ENCODE assay signal across 24 cellular contexts in the genomic region with DNA sequence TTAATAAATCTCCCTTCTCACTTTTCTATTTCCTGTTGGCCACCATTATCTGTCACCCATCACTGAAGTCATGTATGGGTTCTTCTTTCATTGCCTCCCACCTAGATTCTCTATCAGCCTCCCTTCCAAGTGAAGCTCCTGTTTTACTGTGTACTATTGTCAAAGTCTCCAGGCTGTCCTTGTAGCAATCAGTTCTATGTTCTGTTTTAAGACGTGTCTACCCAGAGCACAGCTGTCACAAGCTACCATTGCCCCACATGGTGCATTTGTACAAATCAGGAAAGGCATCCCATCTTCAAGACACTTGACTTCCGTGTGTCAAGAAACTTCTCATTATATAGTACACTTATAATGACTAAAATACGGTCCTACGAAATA. TPM values are rescaled to one million over a fixed set of nuclear protein-coding genes. Genes with fewer than 3 reads are reported as not detected.
DNase-seq lines count a peak whose midpoint lies in the region; ATAC-seq and TF ChIP-seq lines count a peak whose summit lies in the region.
"Had no signal": no experiment of that assay in that cellular context is flagged by ENCODE, and none has a peak within 500 bp of the region (broad histone marks: within the 10 kb centered on the region; RNA-seq: fewer than 3 reads in every experiment).

No MANE protein-coding gene starts in this region.

- TF ChIP-seq EP300 in ovary (IDR thresholded peaks at IDR 0.05) = no peak

- H3K27me3 ChIP-seq in heart left ventricle (no peaks in the 10 kb centered on the region), PC-9 (ENCODE audit: insufficient read depth, low read depth) (no peaks in the 10 kb centered on the region), left ventricle myocardium inferior (ENCODE audit: low read depth) (no peaks in the 10 kb centered on the region), ovary (no peaks in the 10 kb centered on the region), testis (no peaks in the 10 kb centered on the region)
- H3K27me3 ChIP-seq: BE2C, BLaER1 had no signal

- BruUV-seq in PC-9 (replicated peaks; lab: Mats Ljungman, UMichigan) = no TSS peak

- TF ChIP-seq CTCF in heart left ventricle (IDR thresholded peaks at IDR 0.05) (no peak), PC-9 (conservative IDR thresholded peaks at IDR 0.05) (no peak), left ventricle myocardium inferior (IDR thresholded peaks at IDR 0.05; ENCODE audit: borderline replicate concordance) (no peak), mesothelial cell of epicardium (IDR thresholded peaks at IDR 0.05; ENCODE audit: unreplicated experiment) (no peak), ovary (IDR thresholded peaks at IDR 0.05) (no peak), testis (IDR thresholded peaks at IDR 0.05) (no peak)

- no peaks in the 10 kb centered on the region for H3K79me2 ChIP-seq in PC-9 (ENCODE audit: low read depth)

- H3K27ac ChIP-seq in heart left ventricle = no peak overlapping the region
- no peak overlapping the region for H3K27ac ChIP-seq in PC-9
- peak overlapping the region; percentile 42 for H3K27ac ChIP-seq in left ventricle myocardium inferior (replicated peaks)
- no peak overlapping the region for H3K27ac ChIP-seq in ovary
- no peak overlapping the region for H3K27ac ChIP-seq in testis
- H3K27ac ChIP-seq: BLaER1 had no signal

- peak overlapping the region; percentile 67 for H3K27ac Mint-ChIP-seq in mesothelial cell of epicardium
- H3K27ac Mint-ChIP-seq: CD14-positive monocyte; CD8-positive, alpha-beta memory T cell had no signal

- H3K4me1 Mint-ChIP-seq in mesothelial cell of epicardium = peaks cover 37% of the 10 kb centered on the region
- H3K4me1 Mint-ChIP-seq: CD14-positive monocyte; CD4-positive, CD25-positive, alpha-beta regulatory T cell; CD8-positive, alpha-beta memory T cell had no signal

- H3K36me3 ChIP-seq in heart left ventricle = no peaks in the 10 kb centered on the region
- H3K36me3 ChIP-seq in PC-9 (ENCODE audit: low read depth) = no peaks in the 10 kb centered on the region
- no peaks in the 10 kb centered on the region for H3K36me3 ChIP-seq in left ventricle myocardium inferior
- no peaks in the 10 kb centered on the region for H3K36me3 ChIP-seq in ovary
- no peaks in the 10 kb centered on the region for H3K36me3 ChIP-seq in testis (ENCODE audit: low read depth, missing control alignments)
- H3K36me3 ChIP-seq: BE2C, BLaER1 had no signal

- H3F3A ChIP-seq in PC-9 (ENCODE audit: insufficient read depth, low read depth) = no peaks in the 10 kb centered on the region

- peak; percentile 58 for ATAC-seq in Right ventricle myocardium superior (ENCODE audit: poor library complexity)
- no peak for ATAC-seq in heart left ventricle

- H4K20me1 ChIP-seq in PC-9 (ENCODE audit: insufficient read depth) = no peaks in the 10 kb centered on the region
- H4K20me1 ChIP-seq: BLaER1 had no signal

- H2AFZ ChIP-seq in PC-9 = 0 out of 2 replicates have a peak overlapping the region, but pooled peaks have one; percentile 31

- no peaks in the 10 kb centered on the region for H3K9me3 Mint-ChIP-seq in mesothelial cell of epicardium
- H3K9me3 Mint-ChIP-seq: CD4-positive, alpha-beta memory T cell; CD8-positive, alpha-beta memory T cell had no signal

- no peak overlapping the region for H3K4me2 ChIP-seq in PC-9
- H3K4me2 ChIP-seq: BLaER1 had no signal

- H3K4me1 ChIP-seq in heart left ventricle (peaks cover 0 to 11% (median 0%) of the 10 kb centered on the region in 12 donors), PC-9 (replicated peaks; ENCODE audit: insufficient read depth) (no peaks in the 10 kb centered on the region), left ventricle myocardium inferior (peaks cover 30% of the 10 kb centered on the region), ovary (ENCODE audit: insufficient read depth) (no peaks in the 10 kb centered on the region), testis (no peaks in the 10 kb centered on the region)
- H3K4me1 ChIP-seq: BLaER1 had no signal

- CTCF ChIA-PET in PC-9 (lab: Charles Lee) = no interaction called here

- 75 to 92% (median 81%) methylated on average over 4 of the region's 4 CpGs for WGBS in heart left ventricle, 4 donors
- WGBS in ovary, 3 donors = 86 to 94% (median 92%) methylated on average over 4 of the region's 4 CpGs
- 84 to 95% methylated on average over 4 of the region's 4 CpGs for WGBS in testis, 2 donors

- POLR2A ChIA-PET in PC-9 (lab: Charles Lee; ENCODE audit: unreplicated experiment) = no interaction called here

- no peak overlapping the region for H3K4me3 Mint-ChIP-seq in mesothelial cell of epicardium
- H3K4me3 Mint-ChIP-seq: CD14-positive monocyte; CD4-positive, alpha-beta memory T cell; CD4-positive, CD25-positive, alpha-beta regulatory T cell; CD8-positive, alpha-beta memory T cell had no signal

- DNase-seq in Right ventricle myocardium superior (no peak), heart left ventricle (no peak), PC-9 (no peak), left ventricle myocardium inferior (no peak), mesothelial cell of epicardium (ENCODE audit: low spot score in 2 of 2, unreplicated experiment in 2 of 2) (no peak), ovary (no peak), DMS153 treated with DMSO at 0.1 percent for 48 hours (lab: John Stamatoyannopoulos, UW; ENCODE audit: unreplicated experiment) (no peak), testis (no peak)
- DNase-seq: 8988T; ACHN; C1 segment of cervical spinal cord; CD4-positive, alpha-beta memory T cell; CD4-positive, CD25-positive, alpha-beta regulatory T cell; CD8-positive, alpha-beta memory T cell; COR-L47; DMS 273 treated with DMSO at 0.1 percent for 48 hours; DMS153; DMS79 treated with DMSO at 0.1 percent for 48 hours; GF-D8 had no signal

- H3K4me3 ChIP-seq in heart left ventricle (no peak overlapping the region), PC-9 (no peak overlapping the region), left ventricle myocardium inferior (no peak overlapping the region), ovary (no peak overlapping the region), testis (no peak overlapping the region)
- H3K4me3 ChIP-seq: BLaER1 had no signal

- intact Hi-C loops in Right ventricle myocardium superior (cut with DNase I) = no loop called here
- intact Hi-C loops in heart left ventricle (cut with DNase I) = no loop called here
- intact Hi-C loops in PC-9 (cut with micrococcal nuclease; ENCODE audit: unreplicated experiment) = loop anchor here (2.0 kb wide), 1 partner anchor 15 kb away; no protein-coding TSS in a partner anchor
- intact Hi-C loops in left ventricle myocardium inferior (cut with micrococcal nuclease) = no loop called here
- intact Hi-C loops in ovary (cut with DNase I) = no loop called here
- intact Hi-C loops in testis (cut with DNase I; ENCODE audit: low total_unique reads) = no loop called here

- no peaks in the 10 kb centered on the region for H3K36me3 Mint-ChIP-seq in mesothelial cell of epicardium
- H3K36me3 Mint-ChIP-seq: CD14-positive monocyte; CD4-positive, alpha-beta memory T cell; CD4-positive, CD25-positive, alpha-beta regulatory T cell; CD8-positive, alpha-beta memory T cell had no signal

- no peaks in the 10 kb centered on the region for H3K27me3 Mint-ChIP-seq in mesothelial cell of epicardium (ENCODE audit: low read depth)
- H3K27me3 Mint-ChIP-seq: CD4-positive, alpha-beta memory T cell; CD4-positive, CD25-positive, alpha-beta regulatory T cell; CD8-positive, alpha-beta memory T cell had no signal

- H3K9me3 ChIP-seq in heart left ventricle (no peaks in the 10 kb centered on the region), PC-9 (ENCODE audit: insufficient read depth, low read depth) (no peaks in the 10 kb centered on the region), left ventricle myocardium inferior (replicated peaks) (peaks cover 3% of the 10 kb centered on the region), ovary (no peaks in the 10 kb centered on the region), testis (no peaks in the 10 kb centered on the region)
- H3K9me3 ChIP-seq: BE2C, BLaER1 had no signal

- H3K9me2 ChIP-seq in PC-9 (ENCODE audit: insufficient read depth) = no peaks in the 10 kb centered on the region

- TF ChIP-seq POLR2A in heart left ventricle (IDR thresholded peaks at IDR 0.05) = no peak
- TF ChIP-seq POLR2A in ovary (IDR thresholded peaks at IDR 0.05) = no peak
- no peak for TF ChIP-seq POLR2A in testis (IDR thresholded peaks at IDR 0.05)

RNA-seq across cellular contexts. Expression of a gene that starts 39.7 kb away (rescaled TPM):
- not detected for total RNA-seq in Right ventricle myocardium superior
- under 1 TPM in 2 of 9 donors, not detected in 7; 0.25 to 0.64 TPM for total RNA-seq in heart left ventricle
- not detected for polyA plus RNA-seq in heart left ventricle
- total RNA-seq in PC-9 (2021) = not detected in 2 replicates
- not detected for total RNA-seq in left ventricle myocardium inferior
- 0.09 to 0.11 TPM (median 0.11 TPM) in 3 replicates for total RNA-seq in mesothelial cell of epicardium
- under 1 TPM in 4 of 7 donors, not detected in 3; 0.11 to 0.60 (median 0.35) TPM for total RNA-seq in ovary
- polyA plus RNA-seq in ovary = under 1 TPM in 1 of 2 donors, not detected in 1; 0.88 TPM
- total RNA-seq in testis = 1 to 10 TPM in 1 of 2 donors, under 1 TPM in 1; 0.79 to 1.2 TPM
- polyA plus RNA-seq in testis (ENCODE audit: insufficient read depth, low read depth, low replicate concordance) = 1.3 TPM
- total RNA-seq: A673; CD4-positive, alpha-beta memory T cell; CD4-positive, CD25-positive, alpha-beta regulatory T cell; CD8-positive, alpha-beta memory T cell had no signal
- polyA plus RNA-seq: AG04450; CD14-positive monocyte; CD4-positive, alpha-beta memory T cell; CD4-positive, CD25-positive, alpha-beta regulatory T cell; CD8-positive, alpha-beta memory T cell had no signal
